Comparison of ENCODE assay signal across 9 cellular contexts in genomic region chr3:122233109-122233952, GRCh38. TPM values are rescaled to one million over a fixed set of nuclear protein-coding genes. Genes with fewer than 3 reads are reported as not detected.
DNase-seq lines count a peak whose midpoint lies in the region; ATAC-seq, FAIRE-seq and TF ChIP-seq lines count a peak whose summit lies in the region.
"Had no signal": no experiment of that assay in that cellular context is flagged by ENCODE, and none has a peak within 500 bp of the region (broad histone marks: within the 10 kb centered on the region; RNA-seq: fewer than 3 reads in every experiment).

No MANE protein-coding gene starts in this region.

- intact Hi-C loops in heart left ventricle (cut with DNase I): no loop called here

- H3K36me3 ChIP-seq in heart left ventricle: no peaks in the 10 kb centered on the region
- H3K36me3 ChIP-seq in osteoblast (ENCODE audit: insufficient read depth, low read length): no peaks in the 10 kb centered on the region

- DNase-seq in heart left ventricle (peak in 3 of 5 donors; percentile 13 to 46 (median 41)), AG08396 (ENCODE audit: low spot score) (no peak), RCC 7860 (ENCODE audit: low spot score) (no peak), osteoblast (ENCODE audit: insufficient read length, low spot score, missing footprints) (no peak), coronary artery (ENCODE audit: low spot score) (no peak)

- H3K79me2 ChIP-seq in osteoblast (ENCODE audit: insufficient read depth, low read length): no peaks in the 10 kb centered on the region

- TF ChIP-seq POLR2A in GM15510 (IDR thresholded peaks at IDR 0.05; ENCODE audit: borderline replicate concordance, extremely low read depth, insufficient read length) (peak; percentile 26), heart left ventricle (IDR thresholded peaks at IDR 0.05) (no peak)

- ATAC-seq in GM21515 (IDR thresholded peaks at IDR 0.05; ENCODE audit: unreplicated experiment) (peak; percentile 73), HG03571 (IDR thresholded peaks at IDR 0.05; ENCODE audit: unreplicated experiment) (peak; percentile 58), heart left ventricle (peak; percentile 47 to 77 (median 59))
- ATAC-seq: left colon had no signal

- H3K4me2 ChIP-seq in osteoblast (ENCODE audit: insufficient read depth, low read length): no peak overlapping the region

- H3K27ac ChIP-seq in heart left ventricle (peak overlapping the region in 2 of 12 donors; percentile 41 to 59), osteoblast (ENCODE audit: low read depth, low read length) (no peak overlapping the region), coronary artery (peak overlapping the region in 1 of 2 donors; percentile 26)

- H3K9me3 ChIP-seq in heart left ventricle (no peaks in the 10 kb centered on the region), osteoblast (ENCODE audit: low read depth, low read length) (no peaks in the 10 kb centered on the region)

- H3K4me1 ChIP-seq in heart left ventricle (peaks cover 0 to 19% (median 0%) of the 10 kb centered on the region in 12 donors), osteoblast (ENCODE audit: insufficient read depth, low read length) (no peaks in the 10 kb centered on the region)

- no peak for FAIRE-seq in RCC 7860 (lab: Jason Lieb, UNC)

- no peak overlapping the region for H2AFZ ChIP-seq in osteoblast (ENCODE audit: low read length)

- H4K20me1 ChIP-seq in osteoblast (ENCODE audit: insufficient read depth, low read length): no peaks in the 10 kb centered on the region

- WGBS in heart left ventricle, 4 donors: 73 to 83% (median 82%) methylated on average over 13 of the region's 13 CpGs

- H3K27me3 ChIP-seq in heart left ventricle (peaks cover 0 to 9% (median 0%) of the 10 kb centered on the region in 9 donors), osteoblast (ENCODE audit: insufficient read depth, low read length) (peaks cover 8% of the 10 kb centered on the region)

- H3K4me3 ChIP-seq in heart left ventricle: no peak overlapping the region
- no peak overlapping the region for H3K4me3 ChIP-seq in osteoblast (ENCODE audit: insufficient read depth, low read length)
- H3K4me3 ChIP-seq in coronary artery: no peak overlapping the region

- TF ChIP-seq CTCF in heart left ventricle (IDR thresholded peaks at IDR 0.05) (no peak), osteoblast (IDR thresholded peaks at IDR 0.05; ENCODE audit: extremely low read depth, low read depth, low read length) (no peak), coronary artery (IDR thresholded peaks at IDR 0.05) (no peak)

RNA-seq across cellular contexts. Expression of gene CASR, which starts 49.9 kb away (rescaled TPM):
- total RNA-seq in heart left ventricle (under 1 TPM in 1 of 9 donors, not detected in 8; 0.02 TPM), osteoblast (not detected in 2 replicates)
- polyA plus RNA-seq in heart left ventricle: not detected

Comparison
In these comparisons a context has a peak if more than half of its experiments do, and no peak if none do; other contexts are left out.
1. DNase-seq: peak in heart left ventricle (3 of 5); none in AG08396 (single experiment), RCC 7860 (single experiment), osteoblast (single experiment) and coronary artery (single experiment).
2. Peak in every context shown above with its lines, with median percentiles within 50 percentile points of each other: ATAC-seq.